In the genomic region with DNA sequence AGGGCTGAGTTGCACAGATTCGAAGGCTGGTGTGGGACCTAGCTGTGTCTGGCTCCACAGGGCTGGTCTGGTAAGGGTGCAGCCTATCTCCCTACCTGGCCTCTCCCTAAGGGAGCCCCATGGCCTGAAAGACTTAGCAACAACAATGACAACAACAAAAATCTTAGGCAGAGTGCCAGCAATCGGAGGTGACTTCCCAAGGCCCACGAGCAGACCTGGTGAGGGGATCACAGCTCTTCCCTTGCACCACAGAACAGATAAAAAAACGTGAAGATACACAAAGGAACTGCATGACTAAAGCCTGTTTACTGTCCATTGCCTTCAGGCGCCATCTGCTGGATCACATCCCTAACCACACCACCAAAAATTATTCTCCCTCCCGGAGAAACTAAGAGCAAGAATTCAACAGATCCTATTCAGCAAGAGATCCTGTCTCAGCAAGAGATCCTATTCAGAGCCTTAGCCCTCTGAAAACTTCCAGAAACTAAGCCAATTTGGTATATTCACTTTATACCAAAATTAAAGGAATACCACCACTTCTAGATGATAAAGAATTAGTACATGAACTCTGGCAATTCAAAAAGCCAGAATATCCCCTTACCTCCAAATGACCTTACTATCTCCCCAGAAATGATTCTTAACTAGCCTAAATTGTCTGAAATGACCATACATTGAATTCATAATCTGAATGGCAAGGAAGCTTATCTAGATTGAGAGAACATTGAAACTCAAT, we compare ENCODE assay signal across 8 cellular contexts. TPM values are rescaled to one million over a fixed set of nuclear protein-coding genes. Genes with fewer than 3 reads are reported as not detected.
DNase-seq lines count a peak whose midpoint lies in the region; ATAC-seq, FAIRE-seq and TF ChIP-seq lines count a peak whose summit lies in the region.

No MANE protein-coding gene starts in this region.

- no peaks in the 10 kb centered on the region for H3K9me3 Mint-ChIP-seq in WTC11

- H3K27me3 ChIP-seq in dorsolateral prefrontal cortex (peaks cover 0 to 13% (median 0%) of the 10 kb centered on the region in 45 donors), stomach (peaks cover 0 to 7% (median 0%) of the 10 kb centered on the region in 3 donors)

- DNase-seq in AG08396 (ENCODE audit: low spot score) (peak; percentile 34), GM12892 (ENCODE audit: insufficient read length) (no peak), NCI-H1694 (lab: John Stamatoyannopoulos, UW) (peak; percentile 20), WTC11 (ENCODE audit: low spot score) (peak; percentile 39), dorsolateral prefrontal cortex (peak in 8 of 10 donors; percentile 3 to 68 (median 55)), lung microvascular endothelial cell (ENCODE audit: low read depth in 2 of 2) (peak; percentile 57 to 73), stomach (peak; percentile 43)

- no peaks in the 10 kb centered on the region; the same call in 1 of the 2 replicates for H3K27me3 Mint-ChIP-seq in WTC11 (ENCODE audit: low read depth)

- peaks cover 60% of the 10 kb centered on the region for H3K4me1 Mint-ChIP-seq in WTC11

- H3K27ac Mint-ChIP-seq in WTC11, result 0 out of 2 replicates have a peak overlapping the region, but pooled peaks have one; percentile 12

- 0 to 13% (median 5%) methylated on average over 6 of the region's 6 CpGs for WGBS in stomach, 5 donors

- H3K4me3 ChIP-seq in dorsolateral prefrontal cortex, result peak overlapping the region in 1 of 59 donors; percentile 19
- H3K4me3 ChIP-seq in stomach, result no peak overlapping the region

- no peak overlapping the region for H3K27ac ChIP-seq in dorsolateral prefrontal cortex
- no peak overlapping the region for H3K27ac ChIP-seq in stomach

- no peaks in the 10 kb centered on the region for H3K4me1 ChIP-seq in stomach

- TF ChIP-seq CTCF in WTC11 (IDR thresholded peaks at IDR 0.05) (peak; percentile 40), dorsolateral prefrontal cortex (IDR thresholded peaks at IDR 0.05 in 54 of 56, conservative IDR thresholded peaks at IDR 0.05 in 2 of 56; ENCODE audit: low read depth in 1 of 56, partially characterized antibody in 56 of 56) (peak; percentile 53 to 92 (median 75)), stomach (IDR thresholded peaks at IDR 0.05) (peak in 5 of 7 experiments; percentile 25 to 66 (median 54))

- no peak for TF ChIP-seq EP300 in stomach (IDR thresholded peaks at IDR 0.05)

- peak; percentile 89 for FAIRE-seq in GM12892 (lab: Jason Lieb, UNC)

- POLR2A ChIA-PET in WTC11 (lab: Charles Lee), result interaction anchor here (1.0 kb wide), 1 partner anchor 11 kb away, joined by 3 read pairs; no protein-coding TSS in a partner anchor

- TF ChIP-seq POLR2A in GM12892 (IDR thresholded peaks at IDR 0.05; ENCODE audit: low read depth, low read length), result no peak
- TF ChIP-seq POLR2A in stomach (IDR thresholded peaks at IDR 0.05), result no peak

- H3K36me3 Mint-ChIP-seq in WTC11, result no peaks in the 10 kb centered on the region

- intact Hi-C loops in dorsolateral prefrontal cortex (cut with DNase I), result loop anchor here (2.0 to 10.0 kb wide), 8 partner anchors 141 to 485 kb away; a partner anchor contains a TSS
- intact Hi-C loops in stomach (cut with DNase I; ENCODE audit: low total_unique reads), result loop anchor here (5.0 kb wide), 1 partner anchor 292 kb away; a partner anchor contains a TSS

- ATAC-seq in HG02759 (IDR thresholded peaks at IDR 0.05; ENCODE audit: unreplicated experiment), result peak; percentile 71
- ATAC-seq in WTC11, result peak; percentile 46

- H3K9me3 ChIP-seq in stomach, result no peaks in the 10 kb centered on the region

- H3K36me3 ChIP-seq in stomach, result no peaks in the 10 kb centered on the region

- CTCF ChIA-PET in WTC11 (lab: Charles Lee), result interaction anchor here (0.6 to 3.2 kb wide), 31 partner anchors 10 to 508 kb away, joined by 3 to 41 read pairs (median 4); a partner anchor contains a TSS

- no peak overlapping the region for H3K4me3 Mint-ChIP-seq in WTC11

TF ChIP-seq in WTC11, 78 proteins besides CTCF, POLR2A, EP300 and RAD21 (continues in another document):
- TF ChIP-seq SOX15 (CRISPR knock-in tag; IDR thresholded peaks at IDR 0.05), result no peak
- no peak for TF ChIP-seq ZNF219 (CRISPR knock-in tag; IDR thresholded peaks at IDR 0.05; ENCODE audit: borderline replicate concordance)
- no peak for TF ChIP-seq KAT7 (CRISPR knock-in tag; IDR thresholded peaks at IDR 0.05; ENCODE audit: borderline replicate concordance)
- TF ChIP-seq, protein P1, sequence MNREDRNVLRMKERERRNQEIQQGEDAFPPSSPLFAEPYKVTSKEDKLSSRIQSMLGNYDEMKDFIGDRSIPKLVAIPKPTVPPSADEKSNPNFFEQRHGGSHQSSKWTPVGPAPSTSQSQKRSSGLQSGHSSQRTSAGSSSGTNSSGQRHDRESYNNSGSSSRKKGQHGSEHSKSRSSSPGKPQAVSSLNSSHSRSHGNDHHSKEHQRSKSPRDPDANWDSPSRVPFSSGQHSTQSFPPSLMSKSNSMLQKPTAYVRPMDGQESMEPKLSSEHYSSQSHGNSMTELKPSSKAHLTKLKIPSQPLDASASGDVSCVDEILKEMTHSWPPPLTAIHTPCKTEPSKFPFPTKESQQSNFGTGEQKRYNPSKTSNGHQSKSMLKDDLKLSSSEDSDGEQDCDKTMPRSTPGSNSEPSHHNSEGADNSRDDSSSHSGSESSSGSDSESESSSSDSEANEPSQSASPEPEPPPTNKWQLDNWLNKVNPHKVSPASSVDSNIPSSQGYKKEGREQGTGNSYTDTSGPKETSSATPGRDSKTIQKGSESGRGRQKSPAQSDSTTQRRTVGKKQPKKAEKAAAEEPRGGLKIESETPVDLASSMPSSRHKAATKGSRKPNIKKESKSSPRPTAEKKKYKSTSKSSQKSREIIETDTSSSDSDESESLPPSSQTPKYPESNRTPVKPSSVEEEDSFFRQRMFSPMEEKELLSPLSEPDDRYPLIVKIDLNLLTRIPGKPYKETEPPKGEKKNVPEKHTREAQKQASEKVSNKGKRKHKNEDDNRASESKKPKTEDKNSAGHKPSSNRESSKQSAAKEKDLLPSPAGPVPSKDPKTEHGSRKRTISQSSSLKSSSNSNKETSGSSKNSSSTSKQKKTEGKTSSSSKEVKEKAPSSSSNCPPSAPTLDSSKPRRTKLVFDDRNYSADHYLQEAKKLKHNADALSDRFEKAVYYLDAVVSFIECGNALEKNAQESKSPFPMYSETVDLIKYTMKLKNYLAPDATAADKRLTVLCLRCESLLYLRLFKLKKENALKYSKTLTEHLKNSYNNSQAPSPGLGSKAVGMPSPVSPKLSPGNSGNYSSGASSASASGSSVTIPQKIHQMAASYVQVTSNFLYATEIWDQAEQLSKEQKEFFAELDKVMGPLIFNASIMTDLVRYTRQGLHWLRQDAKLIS (CRISPR knock-in tag; IDR thresholded peaks at IDR 0.05; ENCODE audit: borderline replicate concordance), result no peak
- no peak for TF ChIP-seq SMAD4 (CRISPR knock-in tag; IDR thresholded peaks at IDR 0.05)
- TF ChIP-seq, protein P2, sequence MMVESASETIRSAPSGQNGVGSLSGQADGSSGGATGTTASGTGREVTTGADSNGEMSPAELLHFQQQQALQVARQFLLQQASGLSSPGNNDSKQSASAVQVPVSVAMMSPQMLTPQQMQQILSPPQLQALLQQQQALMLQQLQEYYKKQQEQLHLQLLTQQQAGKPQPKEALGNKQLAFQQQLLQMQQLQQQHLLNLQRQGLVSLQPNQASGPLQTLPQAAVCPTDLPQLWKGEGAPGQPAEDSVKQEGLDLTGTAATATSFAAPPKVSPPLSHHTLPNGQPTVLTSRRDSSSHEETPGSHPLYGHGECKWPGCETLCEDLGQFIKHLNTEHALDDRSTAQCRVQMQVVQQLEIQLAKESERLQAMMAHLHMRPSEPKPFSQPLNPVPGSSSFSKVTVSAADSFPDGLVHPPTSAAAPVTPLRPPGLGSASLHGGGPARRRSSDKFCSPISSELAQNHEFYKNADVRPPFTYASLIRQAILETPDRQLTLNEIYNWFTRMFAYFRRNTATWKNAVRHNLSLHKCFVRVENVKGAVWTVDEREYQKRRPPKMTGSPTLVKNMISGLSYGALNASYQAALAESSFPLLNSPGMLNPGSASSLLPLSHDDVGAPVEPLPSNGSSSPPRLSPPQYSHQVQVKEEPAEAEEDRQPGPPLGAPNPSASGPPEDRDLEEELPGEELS (CRISPR knock-in tag; IDR thresholded peaks at IDR 0.05), result no peak
- no peak for TF ChIP-seq JAZF1 (CRISPR knock-in tag; IDR thresholded peaks at IDR 0.05)
- no peak for TF ChIP-seq ZNF138 (CRISPR knock-in tag; conservative IDR thresholded peaks at IDR 0.05)
- TF ChIP-seq EMX1 (CRISPR knock-in tag; IDR thresholded peaks at IDR 0.05), result no peak
- TF ChIP-seq GABPB1 (CRISPR knock-in tag; IDR thresholded peaks at IDR 0.05), result no peak
- no peak for TF ChIP-seq GRHL2 (CRISPR knock-in tag; IDR thresholded peaks at IDR 0.05; ENCODE audit: insufficient replicate concordance, severe bottlenecking)
- TF ChIP-seq ZNF396 (CRISPR knock-in tag; IDR thresholded peaks at IDR 0.05; ENCODE audit: borderline replicate concordance), result no peak
- TF ChIP-seq, protein P3, sequence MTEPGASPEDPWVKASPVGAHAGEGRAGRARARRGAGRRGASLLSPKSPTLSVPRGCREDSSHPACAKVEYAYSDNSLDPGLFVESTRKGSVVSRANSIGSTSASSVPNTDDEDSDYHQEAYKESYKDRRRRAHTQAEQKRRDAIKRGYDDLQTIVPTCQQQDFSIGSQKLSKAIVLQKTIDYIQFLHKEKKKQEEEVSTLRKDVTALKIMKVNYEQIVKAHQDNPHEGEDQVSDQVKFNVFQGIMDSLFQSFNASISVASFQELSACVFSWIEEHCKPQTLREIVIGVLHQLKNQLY (CRISPR knock-in tag; IDR thresholded peaks at IDR 0.05), result no peak
- no peak for TF ChIP-seq MXD4 (CRISPR knock-in tag; IDR thresholded peaks at IDR 0.05; ENCODE audit: borderline replicate concordance)
- TF ChIP-seq SMAD3 (CRISPR knock-in tag; IDR thresholded peaks at IDR 0.05; ENCODE audit: borderline replicate concordance), result no peak

RNA-seq across cellular contexts. Expression of a gene that starts 24.1 kb away (rescaled TPM):
- polyA plus RNA-seq in GM12892 (2012; ENCODE audit: missing spikeins), result not detected
- total RNA-seq in WTC11 (2021) (not detected in 3 replicates), dorsolateral prefrontal cortex (not detected), lung microvascular endothelial cell (not detected in 2 replicates), stomach (not detected)
- polyA plus RNA-seq in stomach, result not detected

RNA-seq across cellular contexts. Expression of a gene that starts 47.3 kb away (rescaled TPM):
- polyA plus RNA-seq in GM12892 (2012; ENCODE audit: missing spikeins), result not detected
- total RNA-seq in WTC11 (2021) (not detected in 3 replicates), dorsolateral prefrontal cortex (not detected), lung microvascular endothelial cell (not detected in 2 replicates), stomach (not detected)
- polyA plus RNA-seq in stomach, result not detected
